Comparison of ENCODE assay signal across 10 cellular contexts in the genomic region with DNA sequence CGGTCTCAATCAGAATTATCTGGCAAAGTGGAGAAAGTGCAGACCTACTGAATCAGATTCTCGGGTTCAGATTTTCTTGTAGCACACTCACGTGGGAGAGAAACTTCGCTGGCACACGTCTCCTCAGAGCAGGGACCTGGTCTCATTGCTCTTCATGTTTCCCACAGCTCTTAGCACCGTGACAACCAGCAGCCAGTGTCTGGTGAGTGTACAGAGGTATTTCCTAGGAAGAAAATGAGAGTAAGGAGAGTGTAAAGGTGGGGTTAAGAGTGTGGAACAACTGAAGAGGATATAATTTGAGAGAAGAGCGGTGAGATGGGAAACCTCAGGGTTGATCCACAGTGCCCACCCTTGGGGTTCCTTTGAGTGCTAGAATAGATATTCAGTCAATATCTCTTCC.
DNase-seq lines count a peak whose midpoint lies in the region; ATAC-seq lines count a peak whose summit lies in the region.
"Had no signal": no experiment of that assay in that cellular context is flagged by ENCODE, and none has a peak within 500 bp of the region (broad histone marks: within the 10 kb centered on the region; RNA-seq: fewer than 3 reads in every experiment).

No MANE protein-coding gene starts in this region.

- peak overlapping the region; percentile 67 for H3K27ac Mint-ChIP-seq in activated T-helper 1 cell treated with anti-CD3 and anti-CD28 coated beads, Interleukin-12 subunit alpha, Interleukin-12 subunit beta, Interleukin-2, Interleukin-4 antibody, amounts not matched to agents 30 ng/mL and 10 ng/mL and 1 ng/mL, durations not matched to agents 14 hours and 24 hours and 36 hours
- H3K27ac Mint-ChIP-seq in stimulated activated effector memory CD8-positive, alpha-beta T cell treated with anti-CD3 and anti-CD28 coated beads, Interleukin-12 subunit alpha, Interleukin-12 subunit beta, amount 100 ng/mL, for 72 hours, result peak overlapping the region; percentile 96

- H4K20me1 ChIP-seq in GM23248 (ENCODE audit: insufficient read depth), result no peaks in the 10 kb centered on the region

- H3K4me1 Mint-ChIP-seq in activated T-helper 1 cell treated with anti-CD3 and anti-CD28 coated beads, Interleukin-12 subunit alpha, Interleukin-12 subunit beta, Interleukin-2, Interleukin-4 antibody, amounts not matched to agents 30 ng/mL and 10 ng/mL and 1 ng/mL, durations not matched to agents 14 hours and 24 hours and 36 hours (ENCODE audit: low read depth), result peaks cover 72% of the 10 kb centered on the region
- H3K4me1 Mint-ChIP-seq in stimulated activated effector memory CD8-positive, alpha-beta T cell treated with anti-CD3 and anti-CD28 coated beads, Interleukin-12 subunit alpha, Interleukin-12 subunit beta, amount 100 ng/mL, for 72 hours, result peaks cover 86% of the 10 kb centered on the region

- ATAC-seq in left ventricle myocardium superior, result peak; percentile 16
- ATAC-seq in stimulated activated effector memory CD8-positive, alpha-beta T cell treated with anti-CD3 and anti-CD28 coated beads, Interleukin-12 subunit alpha, Interleukin-12 subunit beta, amount 100 ng/mL, for 72 hours, result peak; percentile 49
- no peak for ATAC-seq in GM19351 (IDR thresholded peaks at IDR 0.05; ENCODE audit: unreplicated experiment)

- no peaks in the 10 kb centered on the region for H3K9me3 Mint-ChIP-seq in activated T-helper 1 cell treated with anti-CD3 and anti-CD28 coated beads, Interleukin-12 subunit alpha, Interleukin-12 subunit beta, Interleukin-2, Interleukin-4 antibody, amounts not matched to agents 30 ng/mL and 10 ng/mL and 1 ng/mL, durations not matched to agents 14 hours and 24 hours and 36 hours
- no peaks in the 10 kb centered on the region for H3K9me3 Mint-ChIP-seq in stimulated activated effector memory CD8-positive, alpha-beta T cell treated with anti-CD3 and anti-CD28 coated beads, Interleukin-12 subunit alpha, Interleukin-12 subunit beta, amount 100 ng/mL, for 72 hours

- H3K36me3 ChIP-seq in GM23248 (ENCODE audit: low read depth), result no peaks in the 10 kb centered on the region

- H3K27ac ChIP-seq in GM23248, result peak overlapping the region; percentile 80

- DNase-seq in GM23248, result peak; percentile 60
- no peak for DNase-seq in activated T-helper 1 cell treated with anti-CD3 and anti-CD28 coated beads, Interleukin-12 subunit alpha, Interleukin-12 subunit beta, Interleukin-2, Interleukin-4 antibody, amounts not matched to agents 30 ng/mL and 10 ng/mL and 1 ng/mL, durations not matched to agents 14 hours and 24 hours and 36 hours (ENCODE audit: low spot score)
- no peak for DNase-seq in left ventricle myocardium superior
- DNase-seq in stimulated activated effector memory CD8-positive, alpha-beta T cell treated with anti-CD3 and anti-CD28 coated beads, Interleukin-12 subunit alpha, Interleukin-12 subunit beta, amount 100 ng/mL, for 72 hours (ENCODE audit: low spot score in 2 of 2), result no peak
- DNase-seq in amniotic stem cell (lab: John Stamatoyannopoulos, UW), result no peak
- DNase-seq in NCI-H1105 (lab: John Stamatoyannopoulos, UW), result no peak
- DNase-seq: GOT3, MM.1S, NCI-H69 had no signal

- no peaks in the 10 kb centered on the region for H3K9me3 ChIP-seq in GM23248 (ENCODE audit: low read depth)

- 46 to 57% methylated on average over 7 of the region's 7 CpGs for WGBS in GM23248 (ENCODE audit: low coverage in 1 of 2, low lambda C conversion rate in 2 of 2, missing lambda C conversion rate in 2 of 2), 2 experiments

- peak overlapping the region; percentile 78 for H3K4me2 ChIP-seq in GM23248 (ENCODE audit: unreplicated experiment)

- peaks cover 35% of the 10 kb centered on the region for H3K4me1 ChIP-seq in GM23248 (ENCODE audit: insufficient read depth)

- H2AFZ ChIP-seq in GM23248, result peak overlapping the region; percentile 26; the same call in 1 of the 2 replicates

- H3K4me3 ChIP-seq in GM23248, result peak overlapping the region; percentile 51

- no peaks in the 10 kb centered on the region for H3K79me2 ChIP-seq in GM23248 (ENCODE audit: insufficient read depth)

- H3K9ac ChIP-seq in GM23248, result peak overlapping the region; percentile 66

- H3K4me3 Mint-ChIP-seq in activated T-helper 1 cell treated with anti-CD3 and anti-CD28 coated beads, Interleukin-12 subunit alpha, Interleukin-12 subunit beta, Interleukin-2, Interleukin-4 antibody, amounts not matched to agents 30 ng/mL and 10 ng/mL and 1 ng/mL, durations not matched to agents 14 hours and 24 hours and 36 hours, result peak overlapping the region; percentile 54
- H3K4me3 Mint-ChIP-seq in stimulated activated effector memory CD8-positive, alpha-beta T cell treated with anti-CD3 and anti-CD28 coated beads, Interleukin-12 subunit alpha, Interleukin-12 subunit beta, amount 100 ng/mL, for 72 hours, result peak overlapping the region; percentile 68

- H3K9me2 ChIP-seq in GM23248 (ENCODE audit: insufficient read depth), result no peaks in the 10 kb centered on the region

- peaks cover 26% of the 10 kb centered on the region for H3F3A ChIP-seq in GM23248 (ENCODE audit: insufficient read depth)

- no peaks in the 10 kb centered on the region for H3K27me3 Mint-ChIP-seq in activated T-helper 1 cell treated with anti-CD3 and anti-CD28 coated beads, Interleukin-12 subunit alpha, Interleukin-12 subunit beta, Interleukin-2, Interleukin-4 antibody, amounts not matched to agents 30 ng/mL and 10 ng/mL and 1 ng/mL, durations not matched to agents 14 hours and 24 hours and 36 hours (ENCODE audit: insufficient read depth)

- in situ Hi-C loops in GM23248 (cut with MboI), result no loop called here

- intact Hi-C loops in activated T-helper 1 cell treated with anti-CD3 and anti-CD28 coated beads, Interleukin-12 subunit alpha, Interleukin-12 subunit beta, Interleukin-2, Interleukin-4 antibody, amounts not matched to agents 30 ng/mL and 10 ng/mL and 1 ng/mL, durations not matched to agents 14 hours and 24 hours and 36 hours (cut with micrococcal nuclease), result no loop called here
- intact Hi-C loops in left ventricle myocardium superior (cut with micrococcal nuclease), result no loop called here

- H3K36me3 Mint-ChIP-seq in activated T-helper 1 cell treated with anti-CD3 and anti-CD28 coated beads, Interleukin-12 subunit alpha, Interleukin-12 subunit beta, Interleukin-2, Interleukin-4 antibody, amounts not matched to agents 30 ng/mL and 10 ng/mL and 1 ng/mL, durations not matched to agents 14 hours and 24 hours and 36 hours (ENCODE audit: low read depth), result peaks cover 22% of the 10 kb centered on the region
- H3K36me3 Mint-ChIP-seq in stimulated activated effector memory CD8-positive, alpha-beta T cell treated with anti-CD3 and anti-CD28 coated beads, Interleukin-12 subunit alpha, Interleukin-12 subunit beta, amount 100 ng/mL, for 72 hours, result peaks cover 32% of the 10 kb centered on the region

- no peaks in the 10 kb centered on the region for H3K27me3 ChIP-seq in GM23248 (replicated peaks; ENCODE audit: insufficient read depth)
